In the genomic region with DNA sequence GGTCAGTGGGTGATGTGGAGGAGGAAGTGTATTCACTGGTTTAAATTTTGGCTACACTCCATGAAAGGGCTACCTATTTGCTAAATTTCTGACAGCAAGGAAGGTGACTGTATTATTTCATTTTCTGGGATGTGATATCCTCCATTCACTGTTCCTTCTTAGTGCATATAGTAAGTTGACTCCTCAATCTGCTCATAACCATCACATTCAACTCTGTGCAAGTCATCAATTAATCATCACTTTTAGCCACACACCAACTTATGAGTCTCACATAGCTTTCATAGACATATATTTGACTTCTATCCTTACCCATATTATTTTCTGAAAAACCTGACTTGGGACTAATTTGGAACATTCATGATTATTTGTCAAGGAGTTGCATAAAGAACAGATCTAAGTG, we compare ENCODE assay signal across 21 cellular contexts.
"Had no signal": no experiment of that assay in that cellular context is flagged by ENCODE, and none has a peak within 500 bp of the region (broad histone marks: within the 10 kb centered on the region; RNA-seq: fewer than 3 reads in every experiment).

No MANE protein-coding gene starts in this region.

- H3K9me3 Mint-ChIP-seq: activated naive CD4-positive, alpha-beta T cell treated with anti-CD3 and anti-CD28 coated beads, Interleukin-2, amount 50 U/mL, for 24 hours; effector memory CD8-positive, alpha-beta T cell; mesothelial cell of epicardium; nephron; stimulated activated naive CD8-positive, alpha-beta T cell treated with anti-CD3 and anti-CD28 coated beads, Interleukin-15, amount 100 ng/mL, for 72 hours; T-helper 1 cell treated with Interleukin-12 subunit alpha and Interleukin-12 subunit beta and Interleukin-4 antibody, amounts not matched to agents 30 μg/mL and 1 μg/mL, for 36 hours; type B pancreatic cell had no signal

- H3K4me1 ChIP-seq: adrenal gland, lower lobe of right lung, right atrium auricular region, testis had no signal

- H3K4me1 Mint-ChIP-seq: activated naive CD4-positive, alpha-beta T cell treated with anti-CD3 and anti-CD28 coated beads, Interleukin-2, amount 50 U/mL, for 24 hours; mesothelial cell of epicardium; nephron; stimulated activated naive CD8-positive, alpha-beta T cell treated with anti-CD3 and anti-CD28 coated beads, Interleukin-15, amount 100 ng/mL, for 72 hours had no signal

- ATAC-seq: effector memory CD8-positive, alpha-beta T cell; lower lobe of right lung; stimulated activated naive CD8-positive, alpha-beta T cell treated with anti-CD3 and anti-CD28 coated beads, Interleukin-15, amount 100 ng/mL, for 72 hours had no signal

- DNase-seq: activated CD4-positive, alpha-beta T cell treated with anti-CD3 and anti-CD28 coated beads, Interleukin-2, amount 50 U/mL, for 4 hours; activated gamma-delta T cell; adrenal gland; effector memory CD8-positive, alpha-beta T cell; foreskin melanocyte; glutamatergic neuron; hippocampal formation; islet precursor cell; lower lobe of right lung; stimulated activated CD4-positive, alpha-beta T cell treated with anti-CD3 and anti-CD28 coated beads, Interleukin-2, amount 100 ng/mL, for 48 hours; stimulated activated naive CD8-positive, alpha-beta T cell treated with anti-CD3 and anti-CD28 coated beads, Interleukin-15, amount 100 ng/mL, for 72 hours; testis had no signal

- H3K27me3 Mint-ChIP-seq: activated naive CD4-positive, alpha-beta T cell treated with anti-CD3 and anti-CD28 coated beads, Interleukin-2, amount 50 U/mL, for 24 hours; effector memory CD8-positive, alpha-beta T cell; progenitor cell of endocrine pancreas; stimulated activated naive CD8-positive, alpha-beta T cell treated with anti-CD3 and anti-CD28 coated beads, Interleukin-15, amount 100 ng/mL, for 72 hours; type B pancreatic cell had no signal

- H3K27ac ChIP-seq: adrenal gland, cardiac muscle cell, lower lobe of right lung, right atrium auricular region, skin epidermis, testis had no signal

- H3K27me3 ChIP-seq: adrenal gland, cardiac muscle cell, right atrium auricular region, testis had no signal

- H3K9me3 ChIP-seq: adrenal gland, lower lobe of right lung, right atrium auricular region, testis had no signal

- H3K27ac Mint-ChIP-seq: activated naive CD4-positive, alpha-beta T cell treated with anti-CD3 and anti-CD28 coated beads, Interleukin-2, amount 50 U/mL, for 24 hours; effector memory CD8-positive, alpha-beta T cell; mesothelial cell of epicardium; nephron; progenitor cell of endocrine pancreas; stimulated activated naive CD8-positive, alpha-beta T cell treated with anti-CD3 and anti-CD28 coated beads, Interleukin-15, amount 100 ng/mL, for 72 hours; T-helper 1 cell treated with Interleukin-12 subunit alpha and Interleukin-12 subunit beta and Interleukin-4 antibody, amounts not matched to agents 30 μg/mL and 1 μg/mL, for 36 hours; type B pancreatic cell had no signal

- H3K4me3 Mint-ChIP-seq: activated naive CD4-positive, alpha-beta T cell treated with anti-CD3 and anti-CD28 coated beads, Interleukin-2, amount 50 U/mL, for 24 hours; effector memory CD8-positive, alpha-beta T cell; mesothelial cell of epicardium; nephron; stimulated activated naive CD8-positive, alpha-beta T cell treated with anti-CD3 and anti-CD28 coated beads, Interleukin-15, amount 100 ng/mL, for 72 hours; T-helper 1 cell treated with Interleukin-12 subunit alpha and Interleukin-12 subunit beta and Interleukin-4 antibody, amounts not matched to agents 30 μg/mL and 1 μg/mL, for 36 hours; type B pancreatic cell had no signal
